Comparison of ENCODE assay signal across 8 cellular contexts in genomic region chr9:75892168-75892901, GRCh38. TPM values are rescaled to one million over a fixed set of nuclear protein-coding genes. Genes with fewer than 3 reads are reported as not detected.
DNase-seq lines count a peak whose midpoint lies in the region; ATAC-seq and TF ChIP-seq lines count a peak whose summit lies in the region.

No MANE protein-coding gene starts in this region.

- TF ChIP-seq POLR2A in stomach (IDR thresholded peaks at IDR 0.05), result no peak

- H3K4me1 ChIP-seq in SJSA1 (replicated peaks) (peaks cover 11% of the 10 kb centered on the region), duodenal mucosa (ENCODE audit: control insufficient read depth in 1 of 2, insufficient read depth in 2 of 2, low read length in 2 of 2) (peaks cover 22 to 30% of the 10 kb centered on the region in 2 donors), stomach (peaks cover 19 to 42% (median 30%) of the 10 kb centered on the region in 4 donors)

- no peaks in the 10 kb centered on the region for H3K27me3 ChIP-seq in SJSA1 (replicated peaks)
- H3K27me3 ChIP-seq in duodenal mucosa (ENCODE audit: control insufficient read depth in 1 of 2, insufficient read depth in 2 of 2, low read length in 2 of 2), result no peaks in the 10 kb centered on the region
- peaks cover 0 to 33% (median 22%) of the 10 kb centered on the region in 3 donors for H3K27me3 ChIP-seq in stomach

- no peak for ATAC-seq in GM19023 (IDR thresholded peaks at IDR 0.05; ENCODE audit: unreplicated experiment)
- ATAC-seq in GM21529 (IDR thresholded peaks at IDR 0.05; ENCODE audit: unreplicated experiment), result no peak

- no peak for TF ChIP-seq CTCF in stomach (IDR thresholded peaks at IDR 0.05)

- no peak for TF ChIP-seq EP300 in stomach (IDR thresholded peaks at IDR 0.05)

- H3K9ac ChIP-seq in duodenal mucosa (ENCODE audit: low read depth in 1 of 2, low read length in 2 of 2), result peak overlapping the region; percentile 59 to 85

- intact Hi-C loops in stomach (cut with DNase I; ENCODE audit: low total_unique reads), result no loop called here

- DNase-seq in COLO668 (lab: John Stamatoyannopoulos, UW; ENCODE audit: unreplicated experiment), result peak; percentile 14
- peak; percentile 22 to 47 for DNase-seq in SJSA1 (ENCODE audit: low read depth in 1 of 2, low spot score in 2 of 2)
- peak; percentile 92 for DNase-seq in mesenteric fat pad (ENCODE audit: low spot score)
- DNase-seq in stomach, result no peak
- DNase-seq in OCI-M2 (lab: John Stamatoyannopoulos, UW; ENCODE audit: unreplicated experiment), result no peak

- peak overlapping the region; percentile 78 for H3K4me3 ChIP-seq in SJSA1
- H3K4me3 ChIP-seq in duodenal mucosa (ENCODE audit: low read depth in 1 of 2, low read length in 2 of 2), result peak overlapping the region; percentile 70 to 72
- peak overlapping the region; percentile 61 to 81 (median 76) for H3K4me3 ChIP-seq in stomach

- H3K27ac ChIP-seq in SJSA1, result no peak overlapping the region
- H3K27ac ChIP-seq in duodenal mucosa (ENCODE audit: low read depth, low read length), result peak overlapping the region; percentile 82
- H3K27ac ChIP-seq in stomach, result peak overlapping the region in 4 of 5 donors; percentile 76 to 89 (median 84)

- H3K36me3 ChIP-seq in SJSA1 (no peaks in the 10 kb centered on the region; the same call in 1 of the 2 replicates), duodenal mucosa (ENCODE audit: control insufficient read depth in 1 of 2, insufficient read depth in 2 of 2, low read length in 2 of 2) (peaks cover 0 to 3% of the 10 kb centered on the region in 2 donors), stomach (no peaks in the 10 kb centered on the region)

- 2 to 5% (median 2%) methylated on average over 21 to 35 of the region's 35 CpGs for WGBS in stomach, 5 donors

- no peaks in the 10 kb centered on the region for H3K9me3 ChIP-seq in SJSA1 (replicated peaks)
- H3K9me3 ChIP-seq in duodenal mucosa (ENCODE audit: control insufficient read depth in 1 of 2, low read length in 2 of 2), result no peaks in the 10 kb centered on the region
- H3K9me3 ChIP-seq in stomach, result no peaks in the 10 kb centered on the region

RNA-seq across cellular contexts. Expression of gene PCSK5, which starts 1.9 kb away (rescaled TPM):
- 19.0 and 20.8 TPM in 2 replicates for total RNA-seq in SJSA1 (2014; rRNA removed; shearing (Covaris generic))
- total RNA-seq in mesenteric fat pad, result 79.6 TPM
- total RNA-seq in stomach, result 10 to 100 TPM in 3 of 5 donors, 1 to 10 TPM in 2; 1.8 to 86.3 (median 14.7) TPM
- polyA plus RNA-seq in stomach, result 1 to 10 TPM in 1 of 3 donors, under 1 TPM in 2; 0.37 to 1.0 (median 0.61) TPM

Comparison
In these comparisons a context has a peak if more than half of its experiments do, and no peak if none do; other contexts are left out.
1. DNase-seq: peak in COLO668 (single experiment), SJSA1 (2 of 2) and mesenteric fat pad (single experiment); none in stomach (single experiment) and OCI-M2 (single experiment).
2. Peak in every context shown above with its lines, with median percentiles within 50 percentile points of each other: H3K4me3 ChIP-seq.